In the genomic region with DNA sequence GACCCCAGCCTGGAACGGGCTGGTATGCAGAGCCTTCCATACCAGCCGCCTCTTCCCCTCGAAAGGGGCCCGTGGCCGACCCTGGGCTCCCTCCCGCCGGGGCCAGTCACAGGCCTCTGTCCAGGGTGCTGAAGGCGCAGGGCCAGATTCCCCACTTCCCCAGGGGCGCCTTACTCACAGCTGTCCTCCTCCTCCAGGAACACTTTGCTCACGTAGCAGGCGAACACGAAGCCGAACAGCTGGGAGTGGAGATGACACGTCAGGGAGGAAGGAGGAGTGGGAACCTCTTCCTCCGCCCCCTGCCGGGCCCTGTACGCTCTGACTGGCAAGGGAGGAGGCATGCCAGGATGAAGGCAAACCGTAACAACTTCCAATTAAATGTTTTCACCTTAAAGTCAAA, we compare ENCODE assay signal across 8 cellular contexts. TPM values are rescaled to one million over a fixed set of nuclear protein-coding genes. Genes with fewer than 3 reads are reported as not detected.
DNase-seq lines count a peak whose midpoint lies in the region; ATAC-seq and TF ChIP-seq lines count a peak whose summit lies in the region.

No MANE protein-coding gene starts in this region.

- WGBS in spleen, 5 donors = 1 to 4% (median 2%) methylated on average over 15 to 18 of the region's 18 CpGs

- H3K27ac ChIP-seq in brain microvascular endothelial cell (no peak overlapping the region), spleen (no peak overlapping the region)

- H3K9me3 ChIP-seq in spleen = no peaks in the 10 kb centered on the region

- TF ChIP-seq POLR2A in spleen (IDR thresholded peaks at IDR 0.05) = no peak

- TF ChIP-seq CTCF in LNCAP (IDR thresholded peaks at IDR 0.05) (peak; percentile 34), brain microvascular endothelial cell (IDR thresholded peaks at IDR 0.05; ENCODE audit: low read depth, low read length, missing control alignments) (peak; percentile 63), spleen (IDR thresholded peaks at IDR 0.05 in 8 of 11, conservative IDR thresholded peaks at IDR 0.05 in 3 of 11) (peak in 1 of 11 experiments; percentile 22)

- intact Hi-C loops in spleen (cut with DNase I; ENCODE audit: low total_unique reads) = loop anchor here (5.0 to 10.0 kb wide), 2 partner anchors 240 to 362 kb away; no protein-coding TSS in a partner anchor

- DNase-seq in DMS153 treated with DMSO at 0.1 percent for 48 hours (lab: John Stamatoyannopoulos, UW; ENCODE audit: unreplicated experiment) (peak; percentile 93), T-helper 9 cell (peak; percentile 40), brain microvascular endothelial cell (peak; percentile 82), iPS-NIHi11 (ENCODE audit: low spot score) (peak; percentile 94), spleen (peak; percentile 82)

- H3K27me3 ChIP-seq in brain microvascular endothelial cell (replicated peaks) (peaks cover 2% of the 10 kb centered on the region), spleen (replicated peaks in 1 of 7) (peaks cover 0 to 78% (median 22%) of the 10 kb centered on the region in 7 donors)

- no peak for ATAC-seq in GM18498 (IDR thresholded peaks at IDR 0.05; ENCODE audit: unreplicated experiment)
- no peak for ATAC-seq in HG03520 (IDR thresholded peaks at IDR 0.05; ENCODE audit: unreplicated experiment)

- H3K4me3 ChIP-seq in brain microvascular endothelial cell (ENCODE audit: low read depth, low read length) (peak overlapping the region; percentile 17), spleen (peak overlapping the region in 1 of 8 donors; percentile 50)

- peaks cover 6 to 17% (median 15%) of the 10 kb centered on the region in 6 donors for H3K4me1 ChIP-seq in spleen

- in situ Hi-C loops in brain microvascular endothelial cell (cut with HindIII; ENCODE audit: low pct_ligation_motif_present, low sequenced_read_pairs) = no loop called here

- H3K36me3 ChIP-seq in brain microvascular endothelial cell (replicated peaks) (no peaks in the 10 kb centered on the region), spleen (no peaks in the 10 kb centered on the region)

RNA-seq across cellular contexts. Expression of gene NKAIN1, which starts 57.3 kb away (rescaled TPM):
- total RNA-seq in spleen = not detected
- under 1 TPM in 1 of 3 donors, not detected in 2; 0.08 TPM for polyA plus RNA-seq in spleen

Comparison
In these comparisons a context has a peak if more than half of its experiments do, and no peak if none do; other contexts are left out.
1. DNase-seq: peak in every context shown above with its lines; median percentile 94 in iPS-NIHi11; 93 in DMS153 treated with DMSO at 0.1 percent for 48 hours; 82 in brain microvascular endothelial cell; 82 in spleen; 40 in T-helper 9 cell.